9 cellular contexts compared by ENCODE assay signal in genomic region chr17:48543854-48544355, GRCh38. TPM values are rescaled to one million over a fixed set of nuclear protein-coding genes. Genes with fewer than 3 reads are reported as not detected.
DNase-seq lines count a peak whose midpoint lies in the region; ATAC-seq, FAIRE-seq and TF ChIP-seq lines count a peak whose summit lies in the region.
"Had no signal": no experiment of that assay in that cellular context is flagged by ENCODE, and none has a peak within 500 bp of the region (broad histone marks: within the 10 kb centered on the region; RNA-seq: fewer than 3 reads in every experiment).

No MANE protein-coding gene starts in this region.

- BruUV-seq in HepG2 (replicated peaks; lab: Mats Ljungman, UMichigan) (no TSS peak), OCI-LY7 (replicated peaks; lab: Mats Ljungman, UMichigan) (no TSS peak)

- no peak for TF ChIP-seq RAD21 in liver (IDR thresholded peaks at IDR 0.05)
- no peak for TF ChIP-seq RAD21 in HepG2 (CRISPR knock-in tag; IDR thresholded peaks at IDR 0.05)

- 9% methylated on average over 20 of the region's 20 CpGs for whole genome bisulfite sequencing in liver
- WGBS in HepG2 (ENCODE audit: low lambda C conversion rate): 32% methylated on average over 20 of the region's 20 CpGs

- H3K4me3 ChIP-seq in liver (ENCODE audit: low read depth in 1 of 3, low read length in 3 of 3): peak overlapping the region; percentile 19 to 57 (median 44)
- no peak overlapping the region for H3K4me3 ChIP-seq in HepG2 (replicated peaks in 1 of 3; ENCODE audit: insufficient read depth in 1 of 3, low read depth in 2 of 3, low read length in 3 of 3)
- peak overlapping the region; percentile 95 for H3K4me3 ChIP-seq in adipocyte (ENCODE audit: low read length)
- H3K4me3 ChIP-seq in left lung: peak overlapping the region; percentile 51 to 63
- no peak overlapping the region for H3K4me3 ChIP-seq in OCI-LY7 (ENCODE audit: low read depth, low read length, poor library complexity, severe bottlenecking)

- DNase-seq in HepG2 (ENCODE audit: low spot score) (no peak), adipocyte (ENCODE audit: low read depth) (no peak), left lung (no peak), OCI-LY7 (ENCODE audit: low spot score) (no peak), ureter (ENCODE audit: low spot score) (no peak), dedifferentiated amniotic fluid mesenchymal stem cell (ENCODE audit: extremely low spot score) (no peak)
- DNase-seq in stimulated activated naive B cell treated with anti-CD40 and anti-IgM and Interleukin-4, amounts not matched to agents 10 μg/mL and 1 μg/mL and 100 μg/mL, for 72 hours: no peak

- H2AFZ ChIP-seq in HepG2 (ENCODE audit: low read length) (no peak overlapping the region), OCI-LY7 (ENCODE audit: low read length) (no peak overlapping the region)

- H4K20me1 ChIP-seq in HepG2 (ENCODE audit: insufficient read depth, low read length) (no peaks in the 10 kb centered on the region), OCI-LY7 (ENCODE audit: insufficient read depth, low read length) (no peaks in the 10 kb centered on the region)

- H3K9me2 ChIP-seq in OCI-LY7 (ENCODE audit: insufficient read depth, low read length): no peaks in the 10 kb centered on the region

- intact Hi-C loops in HepG2 (cut with micrococcal nuclease; ENCODE audit: unreplicated experiment) (no loop called here), left lung (cut with DNase I) (no loop called here), OCI-LY7 (cut with micrococcal nuclease; ENCODE audit: unreplicated experiment) (no loop called here)

- peak overlapping the region; percentile 93 for H3K27ac Mint-ChIP-seq in stimulated activated naive B cell treated with anti-CD40 and anti-IgM and Interleukin-4, amounts not matched to agents 10 μg/mL and 1 μg/mL and 100 μg/mL, for 72 hours

- peak overlapping the region; percentile 87 to 88 for H3K4me3 Mint-ChIP-seq in stimulated activated naive B cell treated with anti-CD40 and anti-IgM and Interleukin-4, amounts not matched to agents 10 μg/mL and 1 μg/mL and 100 μg/mL, for 72 hours

- peaks cover 24 to 46% of the 10 kb centered on the region in 2 donors for H3K4me1 Mint-ChIP-seq in stimulated activated naive B cell treated with anti-CD40 and anti-IgM and Interleukin-4, amounts not matched to agents 10 μg/mL and 1 μg/mL and 100 μg/mL, for 72 hours

- no peak for TF ChIP-seq EP300 in HepG2 (IDR thresholded peaks at IDR 0.05; ENCODE audit: low read depth in 2 of 2, low read length in 2 of 2)
- TF ChIP-seq EP300 in HepG2 (CRISPR knock-in tag; IDR thresholded peaks at IDR 0.05; ENCODE audit: borderline replicate concordance): no peak

- FAIRE-seq in HepG2 (lab: Jason Lieb, UNC): no peak

- H3K36me3 ChIP-seq in liver (ENCODE audit: control insufficient read depth in 4 of 4, insufficient read depth in 3 of 4, low read depth in 1 of 4, low read length in 3 of 4): no peaks in the 10 kb centered on the region
- no peaks in the 10 kb centered on the region for H3K36me3 ChIP-seq in HepG2 (replicated peaks in 1 of 2; ENCODE audit: control insufficient read depth in 1 of 2, insufficient read depth in 2 of 2, low read length in 2 of 2)
- peaks cover 4% of the 10 kb centered on the region for H3K36me3 ChIP-seq in adipocyte (ENCODE audit: control insufficient read depth, insufficient read depth, low read length, severe bottlenecking)
- H3K36me3 ChIP-seq in left lung: no peaks in the 10 kb centered on the region
- no peaks in the 10 kb centered on the region for H3K36me3 ChIP-seq in OCI-LY7 (ENCODE audit: insufficient read depth, low read length)

- in situ Hi-C loops in HepG2 (cut with HindIII; ENCODE audit: extremely low pct_ligation_motif_present, low pct_unique_long_range_greater_than_20kb): no loop called here

- no peak overlapping the region for H3K9ac ChIP-seq in liver (ENCODE audit: low read depth in 1 of 2, low read length in 2 of 2)
- no peak overlapping the region for H3K9ac ChIP-seq in HepG2 (ENCODE audit: insufficient read depth, low read depth, low read length)
- H3K9ac ChIP-seq in adipocyte (ENCODE audit: low read length): peak overlapping the region; percentile 99

- peaks cover 2 to 7% of the 10 kb centered on the region in 2 donors for H3K36me3 Mint-ChIP-seq in stimulated activated naive B cell treated with anti-CD40 and anti-IgM and Interleukin-4, amounts not matched to agents 10 μg/mL and 1 μg/mL and 100 μg/mL, for 72 hours

- peaks cover 60 to 68% of the 10 kb centered on the region in 2 donors for H3K27me3 Mint-ChIP-seq in stimulated activated naive B cell treated with anti-CD40 and anti-IgM and Interleukin-4, amounts not matched to agents 10 μg/mL and 1 μg/mL and 100 μg/mL, for 72 hours

- H3K4me2 ChIP-seq in HepG2 (ENCODE audit: low read depth, low read length): no peak overlapping the region
- H3K4me2 ChIP-seq in OCI-LY7 (ENCODE audit: low read length): no peak overlapping the region

- POLR2A ChIA-PET in HepG2 (lab: Yijun Ruan, JAX): no interaction called here
- POLR2A ChIA-PET in OCI-LY7 (lab: Charles Lee): no interaction called here

- peaks cover 2 to 18% (median 3%) of the 10 kb centered on the region in 4 donors for H3K27me3 ChIP-seq in liver (ENCODE audit: control insufficient read depth in 4 of 4, insufficient read depth in 4 of 4, low read length in 3 of 4)
- peaks cover 8 to 97% of the 10 kb centered on the region in 2 experiments for H3K27me3 ChIP-seq in HepG2 (ENCODE audit: control insufficient read depth in 1 of 2, insufficient read depth in 2 of 2, low read length in 2 of 2)
- H3K27me3 ChIP-seq in adipocyte (replicated peaks; ENCODE audit: control insufficient read depth, insufficient read depth, low read length): no peaks in the 10 kb centered on the region
- peaks cover 29 to 100% of the 10 kb centered on the region in 2 donors for H3K27me3 ChIP-seq in left lung

- TF ChIP-seq POLR2A in HepG2 (IDR thresholded peaks at IDR 0.05; ENCODE audit: insufficient read depth in 1 of 2, low read depth in 2 of 2, low read length in 2 of 2): no peak

- H3K4me1 ChIP-seq in liver (ENCODE audit: control insufficient read depth in 4 of 4, insufficient read depth in 4 of 4, low read length in 3 of 4) (peaks cover 0 to 12% (median 3%) of the 10 kb centered on the region in 4 donors), HepG2 (ENCODE audit: insufficient read depth, low read length) (no peaks in the 10 kb centered on the region), adipocyte (ENCODE audit: control insufficient read depth, insufficient read depth, low read length) (peaks cover 48% of the 10 kb centered on the region), left lung (peaks cover 0 to 22% of the 10 kb centered on the region in 2 donors), OCI-LY7 (ENCODE audit: insufficient read depth, low read length, poor library complexity, severe bottlenecking) (no peaks in the 10 kb centered on the region)

- H3K9me3 ChIP-seq in liver (ENCODE audit: control insufficient read depth in 4 of 4, low read length in 3 of 4) (no peaks in the 10 kb centered on the region), HepG2 (ENCODE audit: low read length) (no peaks in the 10 kb centered on the region), adipocyte (ENCODE audit: control insufficient read depth, low read length) (no peaks in the 10 kb centered on the region), left lung (no peaks in the 10 kb centered on the region), OCI-LY7 (ENCODE audit: low read length) (no peaks in the 10 kb centered on the region)

- H3K27ac ChIP-seq in liver (ENCODE audit: low read depth in 1 of 2, low read length in 2 of 2): peak overlapping the region; percentile 61 to 77
- no peak overlapping the region for H3K27ac ChIP-seq in HepG2 (ENCODE audit: extremely low read length, insufficient read depth, low read length)
- H3K27ac ChIP-seq in left lung: peak overlapping the region; percentile 82 to 89
- no peak overlapping the region for H3K27ac ChIP-seq in OCI-LY7 (ENCODE audit: low read depth, low read length, poor library complexity, severe bottlenecking)

- CTCF ChIA-PET in HepG2 (lab: Yijun Ruan, JAX; ENCODE audit: low intra/inter-chr PET ratio, low total read pairs) (no interaction called here), OCI-LY7 (lab: Charles Lee; ENCODE audit: unreplicated experiment) (no interaction called here)

- H3K79me2 ChIP-seq in HepG2 (ENCODE audit: insufficient read depth, low read length) (no peaks in the 10 kb centered on the region), OCI-LY7 (ENCODE audit: insufficient read depth, low read depth, low read length) (no peaks in the 10 kb centered on the region)

- TF ChIP-seq CTCF in liver (IDR thresholded peaks at IDR 0.05; ENCODE audit: low read depth, low read length, missing input control) (no peak), HepG2 (CRISPR knock-in tag; IDR thresholded peaks at IDR 0.05) (no peak), left lung (IDR thresholded peaks at IDR 0.05) (no peak), OCI-LY7 (conservative IDR thresholded peaks at IDR 0.05; ENCODE audit: low read length) (no peak)

- ATAC-seq in HepG2 (no peak), left lung (peak; percentile 11)
- ATAC-seq in stimulated activated naive B cell treated with anti-CD40 and anti-IgM and Interleukin-4, amounts not matched to agents 10 μg/mL and 1 μg/mL and 100 μg/mL, for 72 hours (replicated peaks): peak; percentile 39 to 43

- no peaks in the 10 kb centered on the region for H3K9me3 Mint-ChIP-seq in stimulated activated naive B cell treated with anti-CD40 and anti-IgM and Interleukin-4, amounts not matched to agents 10 μg/mL and 1 μg/mL and 100 μg/mL, for 72 hours

RNA-seq across cellular contexts. Expression of gene HOXB2, which starts 1.0 kb away (rescaled TPM):
- 1 to 10 TPM in 1 of 2 donors, under 1 TPM in 1; 0.67 to 2.3 TPM for total RNA-seq in liver
- 1 to 10 TPM; 1.3 to 2.5 TPM for polyA plus RNA-seq in liver
- total RNA-seq in HepG2 (2016; rRNA removed; fragmentation: Illumina TruSeq; extraction: Trizol): not detected in 2 replicates
- not detected in 2 replicates for total RNA-seq in HepG2 (2016; cell fraction: cytosol; rRNA removed; fragmentation: Illumina TruSeq; extraction: Trizol; ENCODE audit: low read depth)
- total RNA-seq in HepG2 (2016; cell fraction: insoluble cytoplasmic fraction; rRNA removed; fragmentation: Illumina TruSeq; extraction: Trizol): not detected in 2 replicates
- not detected in 2 replicates for total RNA-seq in HepG2 (2016; cell fraction: membrane; rRNA removed; fragmentation: Illumina TruSeq; extraction: Trizol)
- total RNA-seq in HepG2 (2016; cell fraction: nucleus; rRNA removed; fragmentation: Illumina TruSeq; extraction: Trizol): not detected in 2 replicates
- not detected in 2 replicates for polyA plus RNA-seq in HepG2 (2011; rRNA removed)
- polyA plus RNA-seq in HepG2 (2011; cell fraction: cytosol; rRNA removed): not detected in 2 replicates
- not detected in 2 replicates for polyA plus RNA-seq in HepG2 (2011; cell fraction: nucleus; rRNA removed)
- polyA plus RNA-seq in HepG2 (2012): not detected in 2 replicates
- not detected in 2 replicates for polyA plus RNA-seq in HepG2 (2016; cell fraction: cytosol; fragmentation: Illumina TruSeq; extraction: Trizol; ENCODE audit: low read depth)
- polyA plus RNA-seq in HepG2 (2016; cell fraction: insoluble cytoplasmic fraction; fragmentation: Illumina TruSeq; extraction: Trizol; ENCODE audit: low read depth): not detected in 2 replicates
- polyA plus RNA-seq in HepG2 (2016; cell fraction: membrane; fragmentation: Illumina TruSeq; extraction: Trizol; ENCODE audit: low read depth): not detected in 2 replicates
- not detected in 2 replicates for polyA plus RNA-seq in HepG2 (2016; cell fraction: nucleus; fragmentation: Illumina TruSeq; extraction: Trizol; ENCODE audit: insufficient read depth, low read depth)
- polyA minus RNA-seq in HepG2 (2011; rRNA and poly(A)+ RNA removed; ENCODE audit: low replicate concordance): 0.28 TPM in 1 of 2 replicates, not detected in the other
- not detected in 2 replicates for polyA minus RNA-seq in HepG2 (2011; cell fraction: cytosol; rRNA and poly(A)+ RNA removed)
- polyA minus RNA-seq in HepG2 (2011; cell fraction: nucleus; rRNA and poly(A)+ RNA removed): not detected in 2 replicates
- 10 to 100 TPM in 1 of 2 donors, 1 to 10 TPM in 1; 9.7 to 11.8 TPM for total RNA-seq in left lung
- not detected in 2 replicates for total RNA-seq in OCI-LY7 (2014; rRNA removed; shearing (Covaris generic))
- not detected in 2 replicates for total RNA-seq in OCI-LY7 (2022)
- total RNA-seq in ureter: 50.7 TPM

RNA-seq across cellular contexts. Expression of gene HOXB1, which starts 13.1 kb away (rescaled TPM):
- not detected for total RNA-seq in liver
- not detected for polyA plus RNA-seq in liver
- not detected in 2 replicates for total RNA-seq in HepG2 (2016; rRNA removed; fragmentation: Illumina TruSeq; extraction: Trizol)
- not detected in 2 replicates for total RNA-seq in HepG2 (2016; cell fraction: cytosol; rRNA removed; fragmentation: Illumina TruSeq; extraction: Trizol; ENCODE audit: low read depth)
- total RNA-seq in HepG2 (2016; cell fraction: insoluble cytoplasmic fraction; rRNA removed; fragmentation: Illumina TruSeq; extraction: Trizol): not detected in 2 replicates
- total RNA-seq in HepG2 (2016; cell fraction: membrane; rRNA removed; fragmentation: Illumina TruSeq; extraction: Trizol): not detected in 2 replicates
- not detected in 2 replicates for total RNA-seq in HepG2 (2016; cell fraction: nucleus; rRNA removed; fragmentation: Illumina TruSeq; extraction: Trizol)
- not detected in 2 replicates for polyA plus RNA-seq in HepG2 (2011; rRNA removed)
- polyA plus RNA-seq in HepG2 (2011; cell fraction: cytosol; rRNA removed): not detected in 2 replicates
- not detected in 2 replicates for polyA plus RNA-seq in HepG2 (2011; cell fraction: nucleus; rRNA removed)
- polyA plus RNA-seq in HepG2 (2012): not detected in 2 replicates
- polyA plus RNA-seq in HepG2 (2016; cell fraction: cytosol; fragmentation: Illumina TruSeq; extraction: Trizol; ENCODE audit: low read depth): not detected in 2 replicates
- polyA plus RNA-seq in HepG2 (2016; cell fraction: insoluble cytoplasmic fraction; fragmentation: Illumina TruSeq; extraction: Trizol; ENCODE audit: low read depth): not detected in 2 replicates
- polyA plus RNA-seq in HepG2 (2016; cell fraction: membrane; fragmentation: Illumina TruSeq; extraction: Trizol; ENCODE audit: low read depth): not detected in 2 replicates
- polyA plus RNA-seq in HepG2 (2016; cell fraction: nucleus; fragmentation: Illumina TruSeq; extraction: Trizol; ENCODE audit: insufficient read depth, low read depth): not detected in 2 replicates
- polyA minus RNA-seq in HepG2 (2011; rRNA and poly(A)+ RNA removed; ENCODE audit: low replicate concordance): not detected in 2 replicates
- not detected in 2 replicates for polyA minus RNA-seq in HepG2 (2011; cell fraction: cytosol; rRNA and poly(A)+ RNA removed)
- polyA minus RNA-seq in HepG2 (2011; cell fraction: nucleus; rRNA and poly(A)+ RNA removed): not detected in 2 replicates
- total RNA-seq in left lung: not detected
- not detected in 2 replicates for total RNA-seq in OCI-LY7 (2014; rRNA removed; shearing (Covaris generic))
- total RNA-seq in OCI-LY7 (2022): not detected in 2 replicates
- total RNA-seq in ureter: 0.31 TPM
- total RNA-seq: Daoy had no signal

RNA-seq across cellular contexts. Expression of gene HOXB4, which starts 34.2 kb away (rescaled TPM):
- total RNA-seq in liver (under 1 TPM; 0.65 to 0.75 TPM), HepG2 (2016; rRNA removed; fragmentation: Illumina TruSeq; extraction: Trizol) (not detected in 2 replicates), left lung (1 to 10 TPM; 4.5 to 4.8 TPM), OCI-LY7 (2022) (8.9 and 9.2 TPM in 2 replicates), ureter (28.7 TPM)
- polyA plus RNA-seq in liver (under 1 TPM; 0.19 to 0.35 TPM), HepG2 (2011; rRNA removed) (not detected in 2 replicates)
- total RNA-seq in HepG2 (2016; cell fraction: cytosol; rRNA removed; fragmentation: Illumina TruSeq; extraction: Trizol; ENCODE audit: low read depth): not detected in 2 replicates
- total RNA-seq in HepG2 (2016; cell fraction: insoluble cytoplasmic fraction; rRNA removed; fragmentation: Illumina TruSeq; extraction: Trizol): not detected in 2 replicates
- not detected in 2 replicates for total RNA-seq in HepG2 (2016; cell fraction: membrane; rRNA removed; fragmentation: Illumina TruSeq; extraction: Trizol)
- total RNA-seq in HepG2 (2016; cell fraction: nucleus; rRNA removed; fragmentation: Illumina TruSeq; extraction: Trizol): not detected in 2 replicates
- not detected in 2 replicates for polyA plus RNA-seq in HepG2 (2011; cell fraction: cytosol; rRNA removed)
- polyA plus RNA-seq in HepG2 (2011; cell fraction: nucleus; rRNA removed): not detected in 2 replicates
- polyA plus RNA-seq in HepG2 (2012): not detected in 2 replicates
- not detected in 2 replicates for polyA plus RNA-seq in HepG2 (2016; cell fraction: cytosol; fragmentation: Illumina TruSeq; extraction: Trizol; ENCODE audit: low read depth)
- not detected in 2 replicates for polyA plus RNA-seq in HepG2 (2016; cell fraction: insoluble cytoplasmic fraction; fragmentation: Illumina TruSeq; extraction: Trizol; ENCODE audit: low read depth)
- not detected in 2 replicates for polyA plus RNA-seq in HepG2 (2016; cell fraction: membrane; fragmentation: Illumina TruSeq; extraction: Trizol; ENCODE audit: low read depth)
- not detected in 2 replicates for polyA plus RNA-seq in HepG2 (2016; cell fraction: nucleus; fragmentation: Illumina TruSeq; extraction: Trizol; ENCODE audit: insufficient read depth, low read depth)
- 0.04 and 0.49 TPM in 2 replicates for polyA minus RNA-seq in HepG2 (2011; rRNA and poly(A)+ RNA removed; ENCODE audit: low replicate concordance)
- polyA minus RNA-seq in HepG2 (2011; cell fraction: cytosol; rRNA and poly(A)+ RNA removed): not detected in 2 replicates
- not detected in 2 replicates for polyA minus RNA-seq in HepG2 (2011; cell fraction: nucleus; rRNA and poly(A)+ RNA removed)
- 7.2 and 7.4 TPM in 2 replicates for total RNA-seq in OCI-LY7 (2014; rRNA removed; shearing (Covaris generic))

RNA-seq across cellular contexts. Expression of gene HOXB3, which starts 46.1 kb away (rescaled TPM):
- total RNA-seq in liver (1 to 10 TPM in 1 of 2 donors, under 1 TPM in 1; 0.75 to 2.2 TPM), HepG2 (2016; rRNA removed; fragmentation: Illumina TruSeq; extraction: Trizol) (not detected in 2 replicates), left lung (10 to 100 TPM; 10.4 to 15.0 TPM), OCI-LY7 (2022) (13.0 and 14.6 TPM in 2 replicates), ureter (179 TPM)
- polyA plus RNA-seq in liver (1 to 10 TPM; 1.0 to 1.3 TPM), HepG2 (2011; rRNA removed) (not detected in 2 replicates)
- total RNA-seq in HepG2 (2016; cell fraction: cytosol; rRNA removed; fragmentation: Illumina TruSeq; extraction: Trizol; ENCODE audit: low read depth): not detected in 2 replicates
- not detected in 2 replicates for total RNA-seq in HepG2 (2016; cell fraction: insoluble cytoplasmic fraction; rRNA removed; fragmentation: Illumina TruSeq; extraction: Trizol)
- total RNA-seq in HepG2 (2016; cell fraction: membrane; rRNA removed; fragmentation: Illumina TruSeq; extraction: Trizol): not detected in 2 replicates
- total RNA-seq in HepG2 (2016; cell fraction: nucleus; rRNA removed; fragmentation: Illumina TruSeq; extraction: Trizol): not detected in 2 replicates
- polyA plus RNA-seq in HepG2 (2011; cell fraction: cytosol; rRNA removed): not detected in 2 replicates
- polyA plus RNA-seq in HepG2 (2011; cell fraction: nucleus; rRNA removed): 0.28 TPM in 1 of 2 replicates, not detected in the other
- polyA plus RNA-seq in HepG2 (2012): not detected in 2 replicates
- not detected in 2 replicates for polyA plus RNA-seq in HepG2 (2016; cell fraction: cytosol; fragmentation: Illumina TruSeq; extraction: Trizol; ENCODE audit: low read depth)
- polyA plus RNA-seq in HepG2 (2016; cell fraction: insoluble cytoplasmic fraction; fragmentation: Illumina TruSeq; extraction: Trizol; ENCODE audit: low read depth): not detected in 2 replicates
- not detected in 2 replicates for polyA plus RNA-seq in HepG2 (2016; cell fraction: membrane; fragmentation: Illumina TruSeq; extraction: Trizol; ENCODE audit: low read depth)
- polyA plus RNA-seq in HepG2 (2016; cell fraction: nucleus; fragmentation: Illumina TruSeq; extraction: Trizol; ENCODE audit: insufficient read depth, low read depth): not detected in 2 replicates
- 2.3 TPM in 1 of 2 replicates, not detected in the other for polyA minus RNA-seq in HepG2 (2011; rRNA and poly(A)+ RNA removed; ENCODE audit: low replicate concordance)
- not detected in 2 replicates for polyA minus RNA-seq in HepG2 (2011; cell fraction: cytosol; rRNA and poly(A)+ RNA removed)
- polyA minus RNA-seq in HepG2 (2011; cell fraction: nucleus; rRNA and poly(A)+ RNA removed): not detected in 2 replicates
- 7.7 and 14.0 TPM in 2 replicates for total RNA-seq in OCI-LY7 (2014; rRNA removed; shearing (Covaris generic))

RNA-seq across cellular contexts. Expression of gene HOXB5, which starts 49.7 kb away (rescaled TPM):
- total RNA-seq in liver (under 1 TPM in 1 of 2 donors, not detected in 1; 0.08 TPM), HepG2 (2016; rRNA removed; fragmentation: Illumina TruSeq; extraction: Trizol) (not detected in 2 replicates), left lung (1 to 10 TPM; 3.3 to 4.2 TPM), OCI-LY7 (2022) (not detected in 2 replicates), ureter (30.1 TPM)
- polyA plus RNA-seq in liver (under 1 TPM; 0.36 to 0.38 TPM), HepG2 (2011; rRNA removed) (not detected in 2 replicates)
- total RNA-seq in HepG2 (2016; cell fraction: cytosol; rRNA removed; fragmentation: Illumina TruSeq; extraction: Trizol; ENCODE audit: low read depth): not detected in 2 replicates
- total RNA-seq in HepG2 (2016; cell fraction: insoluble cytoplasmic fraction; rRNA removed; fragmentation: Illumina TruSeq; extraction: Trizol): not detected in 2 replicates
- not detected in 2 replicates for total RNA-seq in HepG2 (2016; cell fraction: membrane; rRNA removed; fragmentation: Illumina TruSeq; extraction: Trizol)
- not detected in 2 replicates for total RNA-seq in HepG2 (2016; cell fraction: nucleus; rRNA removed; fragmentation: Illumina TruSeq; extraction: Trizol)
- not detected in 2 replicates for polyA plus RNA-seq in HepG2 (2011; cell fraction: cytosol; rRNA removed)
- not detected in 2 replicates for polyA plus RNA-seq in HepG2 (2011; cell fraction: nucleus; rRNA removed)
- not detected in 2 replicates for polyA plus RNA-seq in HepG2 (2012)
- not detected in 2 replicates for polyA plus RNA-seq in HepG2 (2016; cell fraction: cytosol; fragmentation: Illumina TruSeq; extraction: Trizol; ENCODE audit: low read depth)
- polyA plus RNA-seq in HepG2 (2016; cell fraction: insoluble cytoplasmic fraction; fragmentation: Illumina TruSeq; extraction: Trizol; ENCODE audit: low read depth): not detected in 2 replicates
- not detected in 2 replicates for polyA plus RNA-seq in HepG2 (2016; cell fraction: membrane; fragmentation: Illumina TruSeq; extraction: Trizol; ENCODE audit: low read depth)
- polyA plus RNA-seq in HepG2 (2016; cell fraction: nucleus; fragmentation: Illumina TruSeq; extraction: Trizol; ENCODE audit: insufficient read depth, low read depth): not detected in 2 replicates
- 0.49 TPM in 1 of 2 replicates, not detected in the other for polyA minus RNA-seq in HepG2 (2011; rRNA and poly(A)+ RNA removed; ENCODE audit: low replicate concordance)
- polyA minus RNA-seq in HepG2 (2011; cell fraction: cytosol; rRNA and poly(A)+ RNA removed): not detected in 2 replicates
- not detected in 2 replicates for polyA minus RNA-seq in HepG2 (2011; cell fraction: nucleus; rRNA and poly(A)+ RNA removed)
- total RNA-seq in OCI-LY7 (2014; rRNA removed; shearing (Covaris generic)): not detected in 2 replicates

Comparison
In these comparisons a context has a peak if more than half of its experiments do, and no peak if none do; other contexts are left out.
1. H3K27ac ChIP-seq: peak in liver (2 of 2) and left lung (2 of 2); none in HepG2 (single experiment) and OCI-LY7 (single experiment).
2. H3K4me3 ChIP-seq: peak in liver (3 of 3), adipocyte (single experiment) and left lung (2 of 2); none in HepG2 (0 of 3) and OCI-LY7 (single experiment).